4 cellular contexts compared by ENCODE assay signal in genomic region chr17:32987868-32988267, GRCh38. TPM values are rescaled to one million over a fixed set of nuclear protein-coding genes. Genes with fewer than 3 reads are reported as not detected.
"Had no signal": no experiment of that assay in that cellular context is flagged by ENCODE, and none has a peak within 500 bp of the region (broad histone marks: within the 10 kb centered on the region; RNA-seq: fewer than 3 reads in every experiment).

No MANE protein-coding gene starts in this region.

RNA-seq across cellular contexts. Expression of gene SPACA3, which starts 3.8 kb away (rescaled TPM):
- total RNA-seq: HT-29, HT1080, IMR-90 had no signal
- polyA plus RNA-seq: IMR-90 had no signal

RNA-seq across cellular contexts. Expression of gene TMEM98, which starts 59.9 kb away (rescaled TPM):
- polyA plus RNA-seq: IgD-negative memory B cell had no signal
